21 cellular contexts compared by ENCODE assay signal in genomic region chr10:1434202-1434601, GRCh38.
DNase-seq lines count a peak whose midpoint lies in the region; ATAC-seq, FAIRE-seq and TF ChIP-seq lines count a peak whose summit lies in the region.
"Had no signal": no experiment of that assay in that cellular context is flagged by ENCODE, and none has a peak within 500 bp of the region (broad histone marks: within the 10 kb centered on the region; RNA-seq: fewer than 3 reads in every experiment).

No MANE protein-coding gene starts in this region.

- H2BK20ac ChIP-seq in H1 (ENCODE audit: low read length) = no peak overlapping the region

- H3K27me3 ChIP-seq in BLaER1 (no peaks in the 10 kb centered on the region), H1 (replicated peaks in 1 of 4; ENCODE audit: control insufficient read depth in 3 of 4, extremely low read depth in 1 of 4, insufficient read depth in 3 of 4, low read length in 3 of 4) (peaks cover 0 to 2% (median 0%) of the 10 kb centered on the region in 4 experiments; a peak in 1 of 7 replicates), lower lobe of right lung (ENCODE audit: low read depth) (no peaks in the 10 kb centered on the region)
- H3K27me3 ChIP-seq: hepatocyte had no signal

- no peak overlapping the region for H3K56ac ChIP-seq in H1 (replicated peaks; ENCODE audit: insufficient read length, low read depth, low read length)

- CTCF ChIA-PET in H1 (lab: Charles Lee; ENCODE audit: partially characterized antibody) = interaction anchor here (1.1 to 2.4 kb wide), 4 partner anchors 8 to 30 kb away, joined by 3 to 7 read pairs (median 5); no protein-coding TSS in a partner anchor

- no peak overlapping the region for H4K5ac ChIP-seq in H1 (ENCODE audit: insufficient read length, low read depth, low read length)

- H2BK5ac ChIP-seq in H1 (ENCODE audit: low read depth, low read length) = no peak overlapping the region

- H4K20me1 ChIP-seq in BLaER1 (no peaks in the 10 kb centered on the region; the same call in 1 of the 2 replicates), H1 (replicated peaks in 1 of 2; ENCODE audit: control insufficient read depth in 1 of 2, insufficient read depth in 2 of 2, low read length in 2 of 2) (no peaks in the 10 kb centered on the region)

- H3K14ac ChIP-seq in H1 (ENCODE audit: insufficient read length) = no peak overlapping the region

- H3K9ac ChIP-seq in BLaER1 = no peak overlapping the region
- H3K9ac ChIP-seq in H1 (replicated peaks in 1 of 4; ENCODE audit: extremely low read depth in 1 of 4, low read depth in 3 of 4, low read length in 3 of 4) = no peak overlapping the region
- H3K9ac ChIP-seq: SK-N-SH had no signal

- 55% methylated on average over 11 of the region's 11 CpGs; no CpG with 5 or more reads in 1 of the 2 experiments for WGBS in H1 (ENCODE audit: extremely low coverage in 1 of 2, insufficient coverage in 1 of 2, insufficient read length in 1 of 2, insufficient replicate concordance in 2 of 2, low coverage in 1 of 2, low lambda C conversion rate in 2 of 2, missing lambda C conversion rate in 1 of 2), 2 experiments

- H2BK120ac ChIP-seq in H1 (replicated peaks; ENCODE audit: low read depth, low read length) = no peak overlapping the region

- H3K79me1 ChIP-seq in H1 (ENCODE audit: low read depth, low read length) = no peaks in the 10 kb centered on the region

- TF ChIP-seq EP300 in H1 (IDR thresholded peaks at IDR 0.05; ENCODE audit: borderline replicate concordance in 1 of 2, low read depth in 2 of 2, low read length in 2 of 2) = no peak

- no peaks in the 10 kb centered on the region for H3K23me2 ChIP-seq in H1 (ENCODE audit: low read depth, low read length)

- H4K91ac ChIP-seq in H1 (replicated peaks; ENCODE audit: insufficient read length, low read length) = no peak overlapping the region

- H2BK12ac ChIP-seq in H1 (ENCODE audit: low read depth, low read length) = no peak overlapping the region

- no peak overlapping the region for H2AFZ ChIP-seq in H1 (ENCODE audit: low read length)
- H2AFZ ChIP-seq: hepatocyte had no signal

- H3K4me2 ChIP-seq in BLaER1 = peak overlapping the region; percentile 60
- H3K4me2 ChIP-seq in H1 (ENCODE audit: insufficient read depth in 1 of 2, low read depth in 2 of 2, low read length in 2 of 2) = no peak overlapping the region
- H3K4me2 ChIP-seq: hepatocyte, SK-N-SH had no signal

- intact Hi-C loops in lower lobe of right lung (cut with DNase I) = no loop called here

- H3K4me1 ChIP-seq in BLaER1 (peaks cover 19% of the 10 kb centered on the region), H1 (replicated peaks in 1 of 4; ENCODE audit: control insufficient read depth in 3 of 4, insufficient read depth in 4 of 4, low read length in 3 of 4) (peaks cover 0 to 6% (median 0%) of the 10 kb centered on the region in 4 experiments; a peak in 3 of 7 replicates), lower lobe of right lung (no peaks in the 10 kb centered on the region)
- H3K4me1 ChIP-seq: prostate gland had no signal

- FAIRE-seq in H1 (lab: Jason Lieb, UNC) = peak; percentile 13
- FAIRE-seq: A204.1 had no signal

- no peak for TF ChIP-seq POLR2A in H1 (IDR thresholded peaks at IDR 0.05; ENCODE audit: control extremely low read depth in 1 of 2, low read depth in 2 of 2, low read length in 2 of 2)

- H3K27ac ChIP-seq in BLaER1 (no peak overlapping the region), H1 (ENCODE audit: low read depth, low read length) (no peak overlapping the region), lower lobe of right lung (no peak overlapping the region)
- H3K27ac ChIP-seq: hepatocyte, prostate gland had no signal

- H3K79me2 ChIP-seq in H1 (ENCODE audit: control insufficient read depth in 1 of 2, insufficient read depth in 2 of 2, low read length in 2 of 2) = no peaks in the 10 kb centered on the region
- H3K79me2 ChIP-seq: hepatocyte had no signal

- H3K23ac ChIP-seq in H1 (ENCODE audit: insufficient read length) = no peak overlapping the region

- no peak overlapping the region for H4K8ac ChIP-seq in H1 (ENCODE audit: extremely low read depth, insufficient read depth, low read length)

- H2AK5ac ChIP-seq in H1 (ENCODE audit: low read depth, low read length) = no peak overlapping the region

- no peak for TF ChIP-seq RAD21 in H1 (IDR thresholded peaks at IDR 0.05 in 1 of 2, conservative IDR thresholded peaks at IDR 0.05 in 1 of 2; ENCODE audit: low read depth in 2 of 2, low read length in 2 of 2)

- no peak overlapping the region for H2BK15ac ChIP-seq in H1 (ENCODE audit: low read length)

- peak; percentile 45 for DNase-seq in NCI-H1436 treated with DMSO at 0.1 percent for 48 hours (lab: John Stamatoyannopoulos, UW)
- DNase-seq in NCI-H345 (lab: John Stamatoyannopoulos, UW) = peak; percentile 68
- DNase-seq in H1 (ENCODE audit: low read depth in 1 of 2, low spot score in 2 of 2) = no peak
- no peak for DNase-seq in T-helper 2 cell
- DNase-seq in activated naive CD4-positive, alpha-beta T cell (lab: John Stamatoyannopoulos, UW) = no peak
- DNase-seq in globus pallidus (ENCODE audit: low spot score) = no peak
- DNase-seq in lower lobe of right lung = no peak
- DNase-seq: activated CD4-positive, alpha-beta T cell treated with anti-CD3 and anti-CD28 coated beads, Interleukin-2, amount 50 U/mL, for 4 hours; activated CD8-positive, alpha-beta memory T cell treated with anti-CD3 and anti-CD28 coated beads, Interleukin-2, amount 50 U/mL, for 48 hours; activated effector memory CD4-positive, alpha-beta T cell treated with anti-CD3 and anti-CD28 coated beads, Interleukin-2, amount 50 U/mL, for 16 hours; activated naive CD8-positive, alpha-beta T cell treated with anti-CD3 and anti-CD28 coated beads, Interleukin-2, amount 50 U/mL, for 24 hours; Caco-2; cerebellar nuclear complex; islet precursor cell; MG63; mucosa of descending colon; SK-N-SH had no signal

- POLR2A ChIA-PET in H1 (lab: Charles Lee; ENCODE audit: partially characterized antibody) = interaction anchor here (1.2 kb wide), 1 partner anchor 14 kb away, joined by 3 read pairs; no protein-coding TSS in a partner anchor

- no peak overlapping the region for H3K4ac ChIP-seq in H1 (replicated peaks; ENCODE audit: insufficient read length, low read depth, low read length)

- no peak for ATAC-seq in lower lobe of right lung
- ATAC-seq: activated naive CD8-positive, alpha-beta T cell treated with anti-CD3 and anti-CD28 coated beads, Interleukin-2, amount 50 U/mL, for 24 hours; mucosa of descending colon had no signal

- H3K18ac ChIP-seq in H1 (ENCODE audit: extremely low read depth, low read length) = no peak overlapping the region

- H3K36me3 ChIP-seq in BLaER1 (no peaks in the 10 kb centered on the region), H1 (ENCODE audit: control insufficient read depth in 2 of 4, insufficient read depth in 4 of 4, low read length in 3 of 4) (no peaks in the 10 kb centered on the region), lower lobe of right lung (no peaks in the 10 kb centered on the region)
- H3K36me3 ChIP-seq: MG63, prostate gland had no signal

- H3K4me3 ChIP-seq in BLaER1 (no peak overlapping the region), H1 (ENCODE audit: extremely low read depth in 1 of 4, insufficient read depth in 2 of 4, low read depth in 3 of 4, low read length in 4 of 4) (no peak overlapping the region), lower lobe of right lung (no peak overlapping the region)
- H3K4me3 ChIP-seq: hepatocyte, MG63, mucosa of descending colon, prostate gland had no signal

- no peak for TF ChIP-seq CTCF in H1 (IDR thresholded peaks at IDR 0.05; ENCODE audit: control extremely low read depth in 1 of 3, insufficient read depth in 1 of 3, low read depth in 1 of 3, low read length in 3 of 3)
- no peak for TF ChIP-seq CTCF in lower lobe of right lung (IDR thresholded peaks at IDR 0.05)

- peaks cover 27% of the 10 kb centered on the region for H3K9me3 ChIP-seq in BLaER1
- peaks cover 0 to 6% of the 10 kb centered on the region in 2 experiments; a peak in 1 of 4 replicates for H3K9me3 ChIP-seq in H1 (ENCODE audit: insufficient read depth in 2 of 2, low read depth in 1 of 2, low read length in 1 of 2)
- peaks cover 10% of the 10 kb centered on the region for H3K9me3 ChIP-seq in lower lobe of right lung
- H3K9me3 ChIP-seq: mucosa of descending colon, prostate gland, SK-N-SH had no signal

TF ChIP-seq in H1, 55 proteins besides CTCF, POLR2A, EP300 and RAD21:
- no peak for TF ChIP-seq CBX5 (IDR thresholded peaks at IDR 0.05; ENCODE audit: low read depth, low read length)
- TF ChIP-seq TEAD4 (IDR thresholded peaks at IDR 0.05; ENCODE audit: low read depth, low read length) = no peak
- no peak for TF ChIP-seq YY1 (IDR thresholded peaks at IDR 0.05; ENCODE audit: low read depth, low read length)
- TF ChIP-seq SIX5 (IDR thresholded peaks at IDR 0.05; ENCODE audit: low read depth, low read length) = 0 out of 2 replicates have a peak, but pooled peaks have one; percentile 7
- no peak for TF ChIP-seq SRF (IDR thresholded peaks at IDR 0.05; ENCODE audit: low read depth, low read length)
- no peak for TF ChIP-seq KDM1A (IDR thresholded peaks at IDR 0.05; ENCODE audit: borderline replicate concordance, low read length)

Comparison
In these comparisons a context has a peak if more than half of its experiments do, and no peak if none do; other contexts are left out.
1. DNase-seq: peak in NCI-H1436 treated with DMSO at 0.1 percent for 48 hours (single experiment) and NCI-H345 (single experiment); none in H1 (0 of 2), T-helper 2 cell (0 of 5), activated naive CD4-positive, alpha-beta T cell (0 of 4), globus pallidus (single experiment) and lower lobe of right lung (single experiment).